In the genomic region with DNA sequence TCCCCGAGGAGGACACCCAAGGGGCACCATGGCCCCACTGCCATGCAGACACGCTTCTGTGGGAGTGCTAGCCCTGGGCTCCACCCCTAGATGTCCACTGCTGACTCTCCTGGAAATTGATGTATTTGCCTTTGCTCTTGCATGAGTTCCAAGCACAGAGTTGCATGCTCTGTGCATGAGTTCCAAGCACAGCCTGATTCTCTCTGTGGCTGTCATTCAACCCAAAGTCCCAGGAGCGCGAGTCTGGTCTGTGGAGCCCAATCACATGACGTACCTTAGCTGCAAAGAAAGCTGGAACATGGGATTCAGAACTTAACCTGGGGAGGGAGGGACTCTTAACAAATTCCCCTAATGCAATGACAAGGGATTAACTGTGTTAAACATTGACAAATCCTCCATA, we compare ENCODE assay signal across 31 cellular contexts.
"Had no signal": no experiment of that assay in that cellular context is flagged by ENCODE, and none has a peak within 500 bp of the region (broad histone marks: within the 10 kb centered on the region; RNA-seq: fewer than 3 reads in every experiment).

No MANE protein-coding gene starts in this region.

- H3K27me3 Mint-ChIP-seq: activated B cell treated with CpG ODN at 0.5 μM for 24 hours; activated CD8-positive, alpha-beta T cell treated with anti-CD3 and anti-CD28 coated beads for 36 hours; central memory CD8-positive, alpha-beta T cell; dendritic cell treated with granulocyte-macrophage colony-stimulating factor and Interleukin-4, amounts not matched to agents 40 ng/mL and 50 ng/mL, for 4 days; T-helper 17 cell had no signal

- H3K27me3 ChIP-seq: brain microvascular endothelial cell, esophagus muscularis mucosa, foreskin keratinocyte, gastrocnemius medialis had no signal

- H3K27ac ChIP-seq: brain microvascular endothelial cell, dorsolateral prefrontal cortex, esophagus muscularis mucosa, foreskin keratinocyte, gastrocnemius medialis, WERI-Rb-1 had no signal

- H3K4me3 Mint-ChIP-seq: activated B cell treated with CpG ODN at 0.5 μM for 24 hours; activated CD8-positive, alpha-beta T cell treated with anti-CD3 and anti-CD28 coated beads for 36 hours; activated naive CD8-positive, alpha-beta T cell; activated T-cell treated with anti-CD3 and anti-CD28 coated beads, Interleukin-2, amount 50 U/mL, for 4 hours; activated T-helper 17 cell treated with anti-CD3 and anti-CD28 coated beads, Interleukin-2, amount 50 U/mL, for 72 hours; central memory CD8-positive, alpha-beta T cell; dendritic cell treated with granulocyte-macrophage colony-stimulating factor and Interleukin-4, amounts not matched to agents 40 ng/mL and 50 ng/mL, for 4 days; T-helper 17 cell; T-helper 2 cell treated with Interferon-gamma antibody and Interleukin-4, amounts not matched to agents 5 μg/mL and 100 μg/mL, for 36 hours had no signal

- H3K27ac Mint-ChIP-seq: activated B cell treated with CpG ODN at 0.5 μM for 24 hours; activated CD8-positive, alpha-beta T cell treated with anti-CD3 and anti-CD28 coated beads for 36 hours; activated naive CD8-positive, alpha-beta T cell; activated T-helper 17 cell treated with anti-CD3 and anti-CD28 coated beads, Interleukin-2, amount 50 U/mL, for 72 hours; dendritic cell treated with granulocyte-macrophage colony-stimulating factor and Interleukin-4, amounts not matched to agents 40 ng/mL and 50 ng/mL, for 4 days; T-helper 17 cell; T-helper 2 cell treated with Interferon-gamma antibody and Interleukin-4, amounts not matched to agents 5 μg/mL and 100 μg/mL, for 36 hours had no signal

- H3K4me3 ChIP-seq: dorsolateral prefrontal cortex, esophagus muscularis mucosa, gastrocnemius medialis had no signal

- H3K36me3 ChIP-seq: brain microvascular endothelial cell, esophagus muscularis mucosa, gastrocnemius medialis, WERI-Rb-1 had no signal

- ATAC-seq: activated CD4-positive, CD25-positive, alpha-beta regulatory T cell treated with anti-CD3 and anti-CD28 coated beads, Interleukin-2, amount 50 U/mL, for 24 hours; activated CD8-positive, alpha-beta T cell treated with anti-CD3 and anti-CD28 coated beads for 36 hours; activated T-cell treated with anti-CD3 and anti-CD28 coated beads, Interleukin-2, amount 50 U/mL, for 4 hours; activated T-helper 17 cell treated with anti-CD3 and anti-CD28 coated beads, Interleukin-2, amount 50 U/mL, for 72 hours; foreskin keratinocyte; gastrocnemius medialis; T-helper 17 cell had no signal

- H3K36me3 Mint-ChIP-seq: activated naive CD8-positive, alpha-beta T cell had no signal

- H3K4me1 Mint-ChIP-seq: activated B cell treated with CpG ODN at 0.5 μM for 24 hours; activated T-helper 17 cell treated with anti-CD3 and anti-CD28 coated beads, Interleukin-2, amount 50 U/mL, for 72 hours; central memory CD8-positive, alpha-beta T cell; T-helper 17 cell had no signal

- H3K9me3 Mint-ChIP-seq: activated CD8-positive, alpha-beta T cell treated with anti-CD3 and anti-CD28 coated beads for 36 hours; activated T-cell treated with anti-CD3 and anti-CD28 coated beads, Interleukin-2, amount 50 U/mL, for 4 hours; activated T-helper 17 cell treated with anti-CD3 and anti-CD28 coated beads, Interleukin-2, amount 50 U/mL, for 72 hours; central memory CD8-positive, alpha-beta T cell; dendritic cell treated with granulocyte-macrophage colony-stimulating factor and Interleukin-4, amounts not matched to agents 40 ng/mL and 50 ng/mL, for 4 days; T-helper 2 cell treated with Interferon-gamma antibody and Interleukin-4, amounts not matched to agents 5 μg/mL and 100 μg/mL, for 36 hours had no signal

- H3K9me3 ChIP-seq: esophagus muscularis mucosa, gastrocnemius medialis had no signal

- H3K4me1 ChIP-seq: esophagus muscularis mucosa, foreskin keratinocyte had no signal

- DNase-seq: activated B cell treated with CpG ODN at 0.5 μM for 24 hours; activated CD4-positive, alpha-beta T cell treated with anti-CD3 and anti-CD28 coated beads for 48 hours; activated CD4-positive, alpha-beta T cell treated with anti-CD3 and anti-CD28 coated beads, Interleukin-2, amount 50 U/mL, for 1 hour; activated CD4-positive, alpha-beta T cell treated with anti-CD3 and anti-CD28 coated beads, Interleukin-2, amount 50 U/mL, for 48 hours; activated CD8-positive, alpha-beta memory T cell treated with anti-CD3 and anti-CD28 coated beads for 24 hours; activated CD8-positive, alpha-beta T cell treated with anti-CD3 and anti-CD28 coated beads for 36 hours; activated effector memory CD4-positive, alpha-beta T cell treated with Interleukin-2 at 50 U/mL for 16 hours; activated gamma-delta T cell treated with Interleukin-2 at 50 U/mL for 16 hours; activated naive CD4-positive, alpha-beta T cell treated with anti-CD3 and anti-CD28 coated beads, Interleukin-2, amount 50 U/mL, for 16 hours; activated naive CD4-positive, alpha-beta T cell treated with Interleukin-2 at 50 U/mL for 16 hours; activated T-cell treated with anti-CD3 and anti-CD28 coated beads, Interleukin-2, amount 50 U/mL, for 4 hours; amniotic stem cell; anterior cingulate cortex; brain microvascular endothelial cell; dorsolateral prefrontal cortex; effector memory CD4-positive, alpha-beta T cell; erythroblast; foreskin keratinocyte; gastrocnemius medialis; glutamatergic neuron; T-helper 1 cell; T-helper 17 cell; T1000; WERI-Rb-1 had no signal
